In genomic region chr7:130956417-130957139, GRCh38 we compare ENCODE assay signal across 13 cellular contexts.
DNase-seq lines count a peak whose midpoint lies in the region; ATAC-seq, FAIRE-seq and TF ChIP-seq lines count a peak whose summit lies in the region.
"Had no signal": no experiment of that assay in that cellular context is flagged by ENCODE, and none has a peak within 500 bp of the region (broad histone marks: within the 10 kb centered on the region; RNA-seq: fewer than 3 reads in every experiment).

No MANE protein-coding gene starts in this region.

- intact Hi-C loops in MCF 10A (cut with micrococcal nuclease) (no loop called here), gastrocnemius medialis (cut with DNase I; ENCODE audit: low total_unique reads) (loop anchor here (5.0 kb wide), 1 partner anchor 71 kb away; no protein-coding TSS in a partner anchor)

- peaks cover 19% of the 10 kb centered on the region for H3F3A ChIP-seq in MM.1S (ENCODE audit: insufficient read depth, low read length)

- no peaks in the 10 kb centered on the region for H3K9me2 ChIP-seq in MM.1S (replicated peaks; ENCODE audit: insufficient read depth, low read length)

- H3K27me3 Mint-ChIP-seq in MCF 10A (ENCODE audit: insufficient read depth, unreplicated experiment) = no peaks in the 10 kb centered on the region

- H3K27me3 ChIP-seq in gastrocnemius medialis (no peaks in the 10 kb centered on the region), MM.1S (replicated peaks; ENCODE audit: insufficient read depth, low read length) (no peaks in the 10 kb centered on the region)

- H3K4me1 Mint-ChIP-seq in MCF 10A (ENCODE audit: insufficient read depth, unreplicated experiment) = peaks cover 70% of the 10 kb centered on the region

- H3K4me1 ChIP-seq in gastrocnemius medialis (peaks cover 37 to 75% of the 10 kb centered on the region in 2 donors), MM.1S (ENCODE audit: low read length) (peaks cover 13% of the 10 kb centered on the region; the same call in 1 of the 2 replicates)

- peak overlapping the region; percentile 88 for H3K27ac Mint-ChIP-seq in MCF 10A (ENCODE audit: low read depth, unreplicated experiment)

- no peak overlapping the region for H3K9ac ChIP-seq in MM.1S (ENCODE audit: low read length)

- H2AFZ ChIP-seq in MM.1S (ENCODE audit: low read length) = no peak overlapping the region

- peak overlapping the region; percentile 76 for H3K4me3 Mint-ChIP-seq in MCF 10A (ENCODE audit: unreplicated experiment)

- no peak for FAIRE-seq in GM12891 (lab: Jason Lieb, UNC)

- CTCF ChIA-PET in MCF 10A (lab: Yijun Ruan, JAX) = interaction anchor here (0.7 to 7.3 kb wide), 11 partner anchors 9 to 82 kb away, joined by 3 to 87 read pairs (median 7); no protein-coding TSS in a partner anchor

- H3K27ac ChIP-seq in gastrocnemius medialis (peak overlapping the region; percentile 7 to 56 (median 40)), MM.1S (ENCODE audit: low read length) (no peak overlapping the region)
- H3K27ac ChIP-seq: 22Rv1 had no signal

- in situ Hi-C loops in gastrocnemius medialis (cut with MboI; ENCODE audit: low sequenced_read_pairs in 4 of 4) = no loop called here

- peaks cover 90% of the 10 kb centered on the region for H3K79me2 ChIP-seq in MM.1S (ENCODE audit: low read length)

- ATAC-seq in gastrocnemius medialis = no peak
- ATAC-seq: left ventricle myocardium superior had no signal

- POLR2A ChIA-PET in MCF 10A (lab: Yijun Ruan, JAX) = interaction anchor here (0.6 to 12.1 kb wide), 10 partner anchors 10 to 83 kb away, joined by 3 to 178 read pairs (median 6); no protein-coding TSS in a partner anchor

- TF ChIP-seq POLR2A in gastrocnemius medialis (IDR thresholded peaks at IDR 0.05) (no peak), GM12891 (IDR thresholded peaks at IDR 0.05; ENCODE audit: low read depth, low read length) (no peak)

- no peaks in the 10 kb centered on the region for H3K9me3 ChIP-seq in gastrocnemius medialis
- no peaks in the 10 kb centered on the region for H3K9me3 ChIP-seq in MM.1S (replicated peaks; ENCODE audit: insufficient read depth, low read length)

- no TSS peak for BruUV-seq in MCF 10A (replicated peaks; lab: Mats Ljungman, UMichigan)

- H4K20me1 ChIP-seq in MM.1S (ENCODE audit: insufficient read depth, low read length) = peaks cover 31% of the 10 kb centered on the region

- no peak overlapping the region for H3K4me3 ChIP-seq in gastrocnemius medialis
- H3K4me3 ChIP-seq in MM.1S (ENCODE audit: low read length) = no peak overlapping the region

- peaks cover 0 to 56% of the 10 kb centered on the region in 2 donors for H3K36me3 ChIP-seq in gastrocnemius medialis
- H3K36me3 ChIP-seq in MM.1S (replicated peaks; ENCODE audit: insufficient read depth, low read length) = peaks cover 2% of the 10 kb centered on the region; the same call in 1 of the 2 replicates

- H3K4me2 ChIP-seq in MM.1S (ENCODE audit: low read depth, low read length) = no peak overlapping the region

- DNase-seq in DMS79 treated with DMSO at 0.1 percent for 48 hours (lab: John Stamatoyannopoulos, UW) (peak; percentile 51), DMS79 (lab: John Stamatoyannopoulos, UW) (no peak), M059J (ENCODE audit: low read depth) (peak; percentile 43), MCF 10A (ENCODE audit: unreplicated experiment) (no peak), gastrocnemius medialis (no peak), GM12891 (ENCODE audit: insufficient read length, low spot score) (no peak), MM.1S (no peak), NCI-H1436 treated with DMSO at 0.1 percent for 48 hours (lab: John Stamatoyannopoulos, UW) (no peak)
- DNase-seq: activated CD4-positive, alpha-beta T cell treated with anti-CD3 and anti-CD28 coated beads for 1 hour; aorta; GDM1; left ventricle myocardium superior had no signal

- H3K36me3 Mint-ChIP-seq in MCF 10A (ENCODE audit: insufficient read depth, unreplicated experiment) = peaks cover 4% of the 10 kb centered on the region

- no peaks in the 10 kb centered on the region for H3K9me3 Mint-ChIP-seq in MCF 10A (ENCODE audit: unreplicated experiment)

- TF ChIP-seq CTCF in MCF 10A (IDR thresholded peaks at IDR 0.05; ENCODE audit: unreplicated experiment) (no peak), gastrocnemius medialis (IDR thresholded peaks at IDR 0.05 in 4 of 5, conservative IDR thresholded peaks at IDR 0.05 in 1 of 5) (no peak), MM.1S (IDR thresholded peaks at IDR 0.05; ENCODE audit: low read length) (no peak)

TF ChIP-seq in GM12891, 5 proteins besides CTCF, POLR2A, EP300 and RAD21:
- TF ChIP-seq SPI1 (IDR thresholded peaks at IDR 0.05; ENCODE audit: low read depth, low read length) (no peak), PAX5 (IDR thresholded peaks at IDR 0.05; ENCODE audit: insufficient read depth, low read length, severe bottlenecking) (no peak), TAF1 (IDR thresholded peaks at IDR 0.05; ENCODE audit: low read depth, low read length) (no peak), POLR2AphosphoS5 (IDR thresholded peaks at IDR 0.05; ENCODE audit: low read depth, low read length) (no peak), POU2F2 (IDR thresholded peaks at IDR 0.05; ENCODE audit: low read depth, low read length) (no peak)

Comparison
In these comparisons a context has a peak if more than half of its experiments do, and no peak if none do; other contexts are left out.
1. DNase-seq: peak in DMS79 treated with DMSO at 0.1 percent for 48 hours (single experiment) and M059J (single experiment); none in DMS79 (single experiment), MCF 10A (single experiment), gastrocnemius medialis (0 of 2), GM12891 (single experiment), MM.1S (single experiment) and NCI-H1436 treated with DMSO at 0.1 percent for 48 hours (single experiment).